Comparison of ENCODE assay signal across 3 cellular contexts in genomic region chr3:48469046-48469915, GRCh38.
TF ChIP-seq lines count a peak whose summit lies in the region.

No MANE protein-coding gene starts in this region.

TF ChIP-seq in SK-N-SH, 30 proteins besides CTCF, POLR2A, EP300 and RAD21:
- TF ChIP-seq MAX (IDR thresholded peaks at IDR 0.05; ENCODE audit: low read depth): no peak
- no peak for TF ChIP-seq NFIC (IDR thresholded peaks at IDR 0.05; ENCODE audit: borderline replicate concordance)
- no peak for TF ChIP-seq ELF1 (IDR thresholded peaks at IDR 0.05)
- TF ChIP-seq JUND (IDR thresholded peaks at IDR 0.05): no peak
- no peak for TF ChIP-seq MEF2A (IDR thresholded peaks at IDR 0.05; ENCODE audit: borderline replicate concordance, low read depth)
- TF ChIP-seq IRF3 (IDR thresholded peaks at IDR 0.05; ENCODE audit: low read depth, low read length): no peak

TF ChIP-seq in SK-N-SH treated with all-trans-retinoic acid at 6 μM for 48 hours, 23 proteins besides CTCF, POLR2A, EP300 and RAD21:
- TF ChIP-seq PPARA (CRISPR knock-in tag; IDR thresholded peaks at IDR 0.05; ENCODE audit: borderline replicate concordance) (no peak), ZFP3 (CRISPR knock-in tag; IDR thresholded peaks at IDR 0.05) (no peak), TCF4 (CRISPR knock-in tag; IDR thresholded peaks at IDR 0.05; ENCODE audit: borderline replicate concordance) (no peak), PATZ1 (CRISPR knock-in tag; IDR thresholded peaks at IDR 0.05; ENCODE audit: borderline replicate concordance) (no peak), ESRRG (CRISPR knock-in tag; IDR thresholded peaks at IDR 0.05) (no peak), ARNTL (CRISPR knock-in tag; IDR thresholded peaks at IDR 0.05; ENCODE audit: borderline replicate concordance, low read depth) (no peak), TSHZ2 (CRISPR knock-in tag; IDR thresholded peaks at IDR 0.05) (no peak), CSRNP3 (CRISPR knock-in tag; IDR thresholded peaks at IDR 0.05) (no peak), ZC3H10 (CRISPR knock-in tag; IDR thresholded peaks at IDR 0.05) (no peak), OSR1 (CRISPR knock-in tag; IDR thresholded peaks at IDR 0.05) (no peak), CREB5 (CRISPR knock-in tag; IDR thresholded peaks at IDR 0.05; ENCODE audit: low read depth) (no peak), GLIS3 (CRISPR knock-in tag; IDR thresholded peaks at IDR 0.05) (no peak), POU6F1 (CRISPR knock-in tag; IDR thresholded peaks at IDR 0.05; ENCODE audit: borderline replicate concordance, low read depth) (no peak), RARB (CRISPR knock-in tag; IDR thresholded peaks at IDR 0.05) (no peak), BACH2 (CRISPR knock-in tag; IDR thresholded peaks at IDR 0.05; ENCODE audit: borderline replicate concordance) (no peak), ZNF70 (CRISPR knock-in tag; IDR thresholded peaks at IDR 0.05) (no peak), CSDC2 (CRISPR knock-in tag; IDR thresholded peaks at IDR 0.05) (no peak), ZFP30 (CRISPR knock-in tag; IDR thresholded peaks at IDR 0.05) (no peak), TOX (CRISPR knock-in tag; IDR thresholded peaks at IDR 0.05; ENCODE audit: borderline replicate concordance) (no peak), ISL1 (CRISPR knock-in tag; IDR thresholded peaks at IDR 0.05) (no peak)
TF ChIP-seq in SK-N-SH treated with all-trans-retinoic acid at 6 μM for 48 hours: peak in this region for 0.

TF ChIP-seq in H1, 55 proteins besides CTCF, POLR2A, EP300 and RAD21:
- TF ChIP-seq POU5F1 (IDR thresholded peaks at IDR 0.05; ENCODE audit: low read depth, low read length) (no peak), TAF1 (IDR thresholded peaks at IDR 0.05; ENCODE audit: low read depth, low read length) (no peak)
